ENCODE assay signal across 8 cellular contexts in genomic region chr1:212433577-212434462, GRCh38. TPM values are rescaled to one million over a fixed set of nuclear protein-coding genes. Genes with fewer than 3 reads are reported as not detected.
DNase-seq lines count a peak whose midpoint lies in the region; ATAC-seq and TF ChIP-seq lines count a peak whose summit lies in the region.

No MANE protein-coding gene starts in this region.

- H3K27ac ChIP-seq in Panc1 (ENCODE audit: low read length) (peak overlapping the region; percentile 81), esophagus muscularis mucosa (replicated peaks in 1 of 4) (peak overlapping the region; percentile 91 to 96 (median 92))

- TF ChIP-seq CTCF in Panc1 (IDR thresholded peaks at IDR 0.05) = no peak
- TF ChIP-seq CTCF in esophagus muscularis mucosa (IDR thresholded peaks at IDR 0.05) = no peak

- POLR2A ChIA-PET in Panc1 (lab: Charles Lee) = interaction anchor here (0.6 kb wide), 1 partner anchor 175 kb away, joined by 12 read pairs; the partner anchor contains the start of gene ATF3
- POLR2A ChIA-PET in HEK293T (lab: Yijun Ruan, JAX) = interaction anchor here (1.3 to 1.6 kb wide), 2 partner anchors 17 to 20 kb away, joined by 3 to 5 read pairs; partner anchors contain the start of gene PACC1

- no TSS peak for BruUV-seq in Panc1 (replicated peaks; lab: Mats Ljungman, UMichigan)

- DNase-seq in G401 (ENCODE audit: low spot score) (peak; percentile 77), Panc1 (ENCODE audit: low read depth, low spot score) (no peak), esophagus muscularis mucosa (ENCODE audit: extremely low spot score) (no peak), retina (peak; percentile 61), HEK293T (ENCODE audit: extremely low spot score) (no peak), mesenteric fat pad (ENCODE audit: low spot score) (no peak)
- DNase-seq in activated CD8-positive, alpha-beta memory T cell treated with anti-CD3 and anti-CD28 coated beads, Interleukin-2, amount 50 U/mL, for 48 hours = no peak

- CTCF ChIA-PET in Panc1 (lab: Charles Lee) (interaction anchor here (0.6 kb wide), 1 partner anchor 142 kb away, joined by 3 read pairs; no protein-coding TSS in a partner anchor), HEK293T (lab: Yijun Ruan, JAX) (interaction anchor here (1.3 to 1.8 kb wide), 2 partner anchors 22 kb away, joined by 3 to 7 read pairs; no protein-coding TSS in a partner anchor)

- TF ChIP-seq POLR2A in esophagus muscularis mucosa (IDR thresholded peaks at IDR 0.05; ENCODE audit: low read depth) = no peak

- 57% methylated on average over 10 of the region's 17 CpGs for WGBS in esophagus muscularis mucosa

- no peaks in the 10 kb centered on the region; the same call in 1 of the 2 replicates for H3K36me3 ChIP-seq in Panc1 (ENCODE audit: control insufficient read depth, insufficient read depth, low read length)
- no peaks in the 10 kb centered on the region for H3K36me3 ChIP-seq in esophagus muscularis mucosa

- in situ Hi-C loops in G401 (cut with HindIII; ENCODE audit: low sequenced_read_pairs) (no loop called here), Panc1 (cut with HindIII; ENCODE audit: low pct_unique_long_range_greater_than_20kb, low sequenced_read_pairs) (no loop called here)

- TF ChIP-seq EP300 in esophagus muscularis mucosa (IDR thresholded peaks at IDR 0.05) = no peak

- intact Hi-C loops in Panc1 (cut with micrococcal nuclease; ENCODE audit: unreplicated experiment) = no loop called here
- intact Hi-C loops in esophagus muscularis mucosa (cut with DNase I) = no loop called here

- H3K27me3 ChIP-seq in Panc1 (ENCODE audit: control insufficient read depth, insufficient read depth, low read length) (no peaks in the 10 kb centered on the region), esophagus muscularis mucosa (no peaks in the 10 kb centered on the region)

- H3K4me3 ChIP-seq in Panc1 (ENCODE audit: low read depth in 2 of 2, low read length in 2 of 2) (peak overlapping the region; percentile 72 to 80), esophagus muscularis mucosa (peak overlapping the region; percentile 83 to 99 (median 90))

- ATAC-seq in Panc1 (no peak), HG03175 (IDR thresholded peaks at IDR 0.05; ENCODE audit: unreplicated experiment) (no peak)

- H3K9me3 ChIP-seq in Panc1 (ENCODE audit: control insufficient read depth, insufficient read depth, low read depth, low read length) = no peaks in the 10 kb centered on the region
- H3K9me3 ChIP-seq in esophagus muscularis mucosa = no peaks in the 10 kb centered on the region

- H3K4me1 ChIP-seq in Panc1 (ENCODE audit: control insufficient read depth, insufficient read depth, low read length) = peaks cover 3% of the 10 kb centered on the region; the same call in 1 of the 2 replicates
- peaks cover 11 to 33% (median 21%) of the 10 kb centered on the region in 4 donors for H3K4me1 ChIP-seq in esophagus muscularis mucosa

TF ChIP-seq in HEK293T, 16 proteins besides CTCF, POLR2A, EP300 and RAD21:
- TF ChIP-seq FOXA1 (IDR thresholded peaks at IDR 0.05) (no peak), FOXK2 (IDR thresholded peaks at IDR 0.05) (no peak), ZNF384 (IDR thresholded peaks at IDR 0.05) (no peak), TARDBP (IDR thresholded peaks at IDR 0.05) (no peak), NFRKB (IDR thresholded peaks at IDR 0.05) (no peak), HDGF (IDR thresholded peaks at IDR 0.05; ENCODE audit: borderline replicate concordance) (no peak), ELF4 (IDR thresholded peaks at IDR 0.05) (no peak), BHLHE40 (IDR thresholded peaks at IDR 0.05; ENCODE audit: borderline replicate concordance) (no peak), ARNT (IDR thresholded peaks at IDR 0.05) (no peak), FOXM1 (IDR thresholded peaks at IDR 0.05; ENCODE audit: borderline replicate concordance) (no peak), CTBP1 (IDR thresholded peaks at IDR 0.05; ENCODE audit: borderline replicate concordance) (no peak), SUZ12 (IDR thresholded peaks at IDR 0.05) (no peak), LEF1 (IDR thresholded peaks at IDR 0.05; ENCODE audit: borderline replicate concordance) (no peak), SP1 (IDR thresholded peaks at IDR 0.05) (no peak), L3MBTL2 (conservative IDR thresholded peaks at IDR 0.05) (no peak)
- TF ChIP-seq, protein P1, sequence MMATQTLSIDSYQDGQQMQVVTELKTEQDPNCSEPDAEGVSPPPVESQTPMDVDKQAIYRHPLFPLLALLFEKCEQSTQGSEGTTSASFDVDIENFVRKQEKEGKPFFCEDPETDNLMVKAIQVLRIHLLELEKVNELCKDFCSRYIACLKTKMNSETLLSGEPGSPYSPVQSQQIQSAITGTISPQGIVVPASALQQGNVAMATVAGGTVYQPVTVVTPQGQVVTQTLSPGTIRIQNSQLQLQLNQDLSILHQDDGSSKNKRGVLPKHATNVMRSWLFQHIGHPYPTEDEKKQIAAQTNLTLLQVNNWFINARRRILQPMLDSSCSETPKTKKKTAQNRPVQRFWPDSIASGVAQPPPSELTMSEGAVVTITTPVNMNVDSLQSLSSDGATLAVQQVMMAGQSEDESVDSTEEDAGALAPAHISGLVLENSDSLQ (IDR thresholded peaks at IDR 0.05) = no peak

RNA-seq across cellular contexts. Expression of gene NENF, which starts 1.1 kb away (rescaled TPM):
- total RNA-seq in G401 (2014; rRNA removed; shearing (Covaris generic)) = 58.2 and 135 TPM in 2 replicates
- total RNA-seq in Panc1 (2021; ENCODE audit: unreplicated experiment) (72.4 TPM), esophagus muscularis mucosa (10 to 100 TPM; 67.9 to 99.3 (median 91.7) TPM), mesenteric fat pad (55.7 TPM)
- 84.3 TPM for polyA plus RNA-seq in Panc1 (2012; ENCODE audit: insufficient read length)

RNA-seq across cellular contexts. Expression of gene PACC1, which starts 19.1 kb away (rescaled TPM):
- 12.4 and 25.2 TPM in 2 replicates for total RNA-seq in G401 (2014; rRNA removed; shearing (Covaris generic))
- 11.5 TPM for total RNA-seq in Panc1 (2021; ENCODE audit: unreplicated experiment)
- polyA plus RNA-seq in Panc1 (2012; ENCODE audit: insufficient read length) = 15.2 TPM
- total RNA-seq in esophagus muscularis mucosa = 1 to 10 TPM; 2.2 to 5.0 (median 3.7) TPM
- 7.4 TPM for total RNA-seq in mesenteric fat pad

Comparison
In these comparisons a context has a peak if more than half of its experiments do, and no peak if none do; other contexts are left out.
1. DNase-seq: peak in G401 (single experiment) and retina (single experiment); none in Panc1 (single experiment), esophagus muscularis mucosa (single experiment), HEK293T (single experiment), mesenteric fat pad (single experiment) and activated CD8-positive, alpha-beta memory T cell treated with anti-CD3 and anti-CD28 coated beads, Interleukin-2, amount 50 U/mL, for 48 hours (single experiment).